ENCODE assay signal across 15 cellular contexts in the genomic region with DNA sequence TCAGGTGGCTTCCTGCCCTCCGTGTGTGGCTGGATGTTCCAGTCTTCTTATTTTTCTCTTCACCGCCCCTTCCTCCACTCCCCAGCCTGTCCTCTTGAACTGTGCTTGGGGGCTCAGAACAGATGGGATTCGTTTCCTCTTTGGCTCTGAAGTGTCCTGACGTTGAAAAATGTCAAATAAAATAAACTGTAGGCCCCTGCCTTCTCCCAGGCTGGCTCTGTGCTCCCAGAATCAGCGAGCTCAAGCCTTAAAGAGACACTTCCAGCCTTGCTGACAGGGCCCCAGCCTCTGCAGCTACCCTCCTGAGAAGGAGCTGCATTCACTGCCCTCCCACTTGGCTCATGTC.
DNase-seq lines count a peak whose midpoint lies in the region; ATAC-seq, FAIRE-seq and TF ChIP-seq lines count a peak whose summit lies in the region.
"Had no signal": no experiment of that assay in that cellular context is flagged by ENCODE, and none has a peak within 500 bp of the region (broad histone marks: within the 10 kb centered on the region; RNA-seq: fewer than 3 reads in every experiment).

No MANE protein-coding gene starts in this region.

- H3K18ac ChIP-seq in mesenchymal stem cell (ENCODE audit: low read depth in 1 of 2, low read length in 2 of 2), result peak overlapping the region; percentile 96 to 97

- H3K4me2 ChIP-seq in mesenchymal stem cell (ENCODE audit: low read length, poor library complexity, severe bottlenecking), result no peak overlapping the region

- WGBS in mesenchymal stem cell, result 9% methylated on average over 5 of the region's 5 CpGs
- 47% methylated on average over 5 of the region's 5 CpGs for WGBS in suprapubic skin
- 36 to 65% (median 62%) methylated on average over 5 of the region's 5 CpGs for WGBS in small intestine, 3 donors

- TF ChIP-seq CTCF in Panc1 (IDR thresholded peaks at IDR 0.05) (no peak), coronary artery (IDR thresholded peaks at IDR 0.05) (no peak), suprapubic skin (IDR thresholded peaks at IDR 0.05) (no peak)

- no peak for TF ChIP-seq EP300 in suprapubic skin (IDR thresholded peaks at IDR 0.05)

- H3K4ac ChIP-seq in mesenchymal stem cell (ENCODE audit: low read depth in 1 of 2, low read length in 2 of 2), result peak overlapping the region; percentile 87 to 93

- no peaks in the 10 kb centered on the region for H3K36me3 ChIP-seq in Panc1 (ENCODE audit: control insufficient read depth, insufficient read depth, low read length)
- peaks cover 8 to 44% of the 10 kb centered on the region in 2 experiments for H3K36me3 ChIP-seq in mesenchymal stem cell (ENCODE audit: control insufficient read depth in 1 of 2, insufficient read depth in 2 of 2, low read depth in 1 of 2, low read length in 2 of 2)
- no peaks in the 10 kb centered on the region for H3K36me3 ChIP-seq in suprapubic skin
- H3K36me3 ChIP-seq in small intestine (ENCODE audit: control insufficient read depth in 2 of 2, insufficient read depth in 2 of 2, low read length in 2 of 2), result no peaks in the 10 kb centered on the region
- H3K36me3 ChIP-seq: pancreas had no signal

- TF ChIP-seq POLR2A in suprapubic skin (IDR thresholded peaks at IDR 0.05), result no peak

- H3K4me3 Mint-ChIP-seq in stimulated activated memory B cell treated with anti-CD40 and anti-IgM and Interleukin-4, amounts not matched to agents 10 μg/mL and 1 μg/mL and 100 μg/mL, for 72 hours, result no peak overlapping the region
- H3K4me3 Mint-ChIP-seq: activated T-cell treated with anti-CD3 and anti-CD28 coated beads, Interleukin-2, amount 50 U/mL, for 24 hours; CD8-positive, alpha-beta memory T cell; immature natural killer cell had no signal

- no peaks in the 10 kb centered on the region for H3K9me3 ChIP-seq in Panc1 (ENCODE audit: control insufficient read depth, insufficient read depth, low read depth, low read length)
- no peaks in the 10 kb centered on the region for H3K9me3 ChIP-seq in mesenchymal stem cell (ENCODE audit: control insufficient read depth, low read length)
- H3K9me3 ChIP-seq in suprapubic skin, result no peaks in the 10 kb centered on the region
- H3K9me3 ChIP-seq in small intestine (ENCODE audit: control insufficient read depth, low read depth), result no peaks in the 10 kb centered on the region
- H3K9me3 ChIP-seq: pancreas had no signal

- ATAC-seq in Panc1 (no peak), GM21786 (IDR thresholded peaks at IDR 0.05; ENCODE audit: unreplicated experiment) (no peak)
- no peak for ATAC-seq in stimulated activated memory B cell treated with anti-CD40 and anti-IgM and Interleukin-4, amounts not matched to agents 10 μg/mL and 1 μg/mL and 100 μg/mL, for 72 hours

- CTCF ChIA-PET in Panc1 (lab: Charles Lee), result no interaction called here

- H3K4me3 ChIP-seq in Panc1 (ENCODE audit: low read depth in 2 of 2, low read length in 2 of 2), result no peak overlapping the region
- no peak overlapping the region for H3K4me3 ChIP-seq in coronary artery
- H3K4me3 ChIP-seq in mesenchymal stem cell (ENCODE audit: insufficient read depth in 1 of 2, low read depth in 1 of 2, low read length in 2 of 2), result no peak overlapping the region
- H3K4me3 ChIP-seq in suprapubic skin, result no peak overlapping the region
- no peak overlapping the region for H3K4me3 ChIP-seq in small intestine (ENCODE audit: low read depth in 1 of 2, low read length in 2 of 2)
- H3K4me3 ChIP-seq: pancreas had no signal

- DNase-seq in Panc1 (ENCODE audit: low read depth, low spot score) (no peak), coronary artery (ENCODE audit: low spot score) (no peak), mesenchymal stem cell (no peak), suprapubic skin (ENCODE audit: low spot score in 2 of 2) (no peak), HCEC 1CT (no peak), small intestine (no peak)
- DNase-seq: activated T-cell treated with anti-CD3 and anti-CD28 coated beads, Interleukin-2, amount 50 U/mL, for 24 hours; anterior cingulate cortex; CD8-positive, alpha-beta memory T cell; immature natural killer cell; pancreas; stimulated activated CD4-positive, alpha-beta T cell treated with anti-CD3 and anti-CD28 coated beads, Interleukin-2, amount 100 ng/mL, for 48 hours; stimulated activated naive CD4-positive, alpha-beta T cell had no signal

- no peak overlapping the region for H3K27ac Mint-ChIP-seq in stimulated activated memory B cell treated with anti-CD40 and anti-IgM and Interleukin-4, amounts not matched to agents 10 μg/mL and 1 μg/mL and 100 μg/mL, for 72 hours
- H3K27ac Mint-ChIP-seq: activated T-cell treated with anti-CD3 and anti-CD28 coated beads, Interleukin-2, amount 50 U/mL, for 24 hours; immature natural killer cell had no signal

- H3K23ac ChIP-seq in mesenchymal stem cell (ENCODE audit: low read length in 2 of 2), result no peak overlapping the region

- H3K27me3 ChIP-seq in Panc1 (ENCODE audit: control insufficient read depth, insufficient read depth, low read length), result no peaks in the 10 kb centered on the region
- no peaks in the 10 kb centered on the region for H3K27me3 ChIP-seq in mesenchymal stem cell (ENCODE audit: control insufficient read depth in 1 of 2, insufficient read depth in 1 of 2, low read length in 2 of 2)
- H3K27me3 ChIP-seq in suprapubic skin, result no peaks in the 10 kb centered on the region
- no peaks in the 10 kb centered on the region for H3K27me3 ChIP-seq in small intestine (ENCODE audit: control insufficient read depth in 2 of 2, insufficient read depth in 2 of 2, low read length in 2 of 2)
- H3K27me3 ChIP-seq: pancreas had no signal

- intact Hi-C loops in Panc1 (cut with micrococcal nuclease; ENCODE audit: unreplicated experiment), result no loop called here

- peak overlapping the region; percentile 58 for H2BK120ac ChIP-seq in mesenchymal stem cell (ENCODE audit: low read depth, low read length)

- H4K91ac ChIP-seq in mesenchymal stem cell (ENCODE audit: low read length), result peak overlapping the region; percentile 94

- H3K14ac ChIP-seq in mesenchymal stem cell (ENCODE audit: low read length in 2 of 2), result no peak overlapping the region

- H3K4me1 ChIP-seq in Panc1 (ENCODE audit: control insufficient read depth, insufficient read depth, low read length) (peaks cover 26% of the 10 kb centered on the region), mesenchymal stem cell (ENCODE audit: control insufficient read depth, insufficient read depth, low read depth, low read length) (peaks cover 28% of the 10 kb centered on the region), suprapubic skin (peaks cover 32% of the 10 kb centered on the region), small intestine (ENCODE audit: control insufficient read depth in 2 of 2, insufficient read depth in 1 of 2, low read depth in 1 of 2, low read length in 1 of 2) (no peaks in the 10 kb centered on the region)
- H3K4me1 ChIP-seq: pancreas had no signal

- no TSS peak for BruUV-seq in Panc1 (replicated peaks; lab: Mats Ljungman, UMichigan)

- POLR2A ChIA-PET in Panc1 (lab: Charles Lee), result no interaction called here

- H3K9me3 Mint-ChIP-seq in stimulated activated memory B cell treated with anti-CD40 and anti-IgM and Interleukin-4, amounts not matched to agents 10 μg/mL and 1 μg/mL and 100 μg/mL, for 72 hours, result no peaks in the 10 kb centered on the region
- H3K9me3 Mint-ChIP-seq: activated T-cell treated with anti-CD3 and anti-CD28 coated beads, Interleukin-2, amount 50 U/mL, for 24 hours; CD8-positive, alpha-beta memory T cell; immature natural killer cell had no signal

- no peak overlapping the region for H2BK5ac ChIP-seq in mesenchymal stem cell (ENCODE audit: low read depth, low read length, poor library complexity, severe bottlenecking)

- H3K27me3 Mint-ChIP-seq in stimulated activated memory B cell treated with anti-CD40 and anti-IgM and Interleukin-4, amounts not matched to agents 10 μg/mL and 1 μg/mL and 100 μg/mL, for 72 hours, result peaks cover 49% of the 10 kb centered on the region

- H3K27ac ChIP-seq in Panc1 (ENCODE audit: low read length), result peak overlapping the region; percentile 35; the same call in 1 of the 2 replicates
- H3K27ac ChIP-seq in coronary artery, result peak overlapping the region; percentile 60 to 87
- H3K27ac ChIP-seq in mesenchymal stem cell (ENCODE audit: low read length, poor library complexity, severe bottlenecking), result no peak overlapping the region
- H3K27ac ChIP-seq in suprapubic skin, result peak overlapping the region; percentile 79
- H3K27ac ChIP-seq in small intestine (ENCODE audit: low read depth in 1 of 2, low read length in 1 of 2), result peak overlapping the region in 1 of 2 donors; percentile 76
- H3K27ac ChIP-seq: pancreas had no signal

- in situ Hi-C loops in Panc1 (cut with HindIII; ENCODE audit: low pct_unique_long_range_greater_than_20kb, low sequenced_read_pairs), result no loop called here

- H2BK12ac ChIP-seq in mesenchymal stem cell (ENCODE audit: low read length in 2 of 2), result peak overlapping the region; percentile 93 to 94

- no peak overlapping the region for H2BK15ac ChIP-seq in mesenchymal stem cell (ENCODE audit: low read depth, poor library complexity, severe bottlenecking)

- H2AFZ ChIP-seq in mesenchymal stem cell (ENCODE audit: low read depth, low read length), result no peak overlapping the region

- H3K9ac ChIP-seq in mesenchymal stem cell (ENCODE audit: low read length), result peak overlapping the region; percentile 22

- no peak overlapping the region for H2AK5ac ChIP-seq in mesenchymal stem cell (ENCODE audit: low read length, severe bottlenecking)

- no peak for FAIRE-seq in small intestine (lab: Jason Lieb, UNC)
- FAIRE-seq: pancreas had no signal

- H4K8ac ChIP-seq in mesenchymal stem cell (ENCODE audit: low read length), result peak overlapping the region; percentile 89

- no peaks in the 10 kb centered on the region for H3K36me3 Mint-ChIP-seq in stimulated activated memory B cell treated with anti-CD40 and anti-IgM and Interleukin-4, amounts not matched to agents 10 μg/mL and 1 μg/mL and 100 μg/mL, for 72 hours
- H3K36me3 Mint-ChIP-seq: immature natural killer cell had no signal

- H3K79me1 ChIP-seq in mesenchymal stem cell (replicated peaks; ENCODE audit: low read length, poor library complexity, severe bottlenecking), result peaks cover 23% of the 10 kb centered on the region

- H3K4me1 Mint-ChIP-seq in stimulated activated memory B cell treated with anti-CD40 and anti-IgM and Interleukin-4, amounts not matched to agents 10 μg/mL and 1 μg/mL and 100 μg/mL, for 72 hours, result peaks cover 7% of the 10 kb centered on the region
- H3K4me1 Mint-ChIP-seq: CD8-positive, alpha-beta memory T cell; immature natural killer cell had no signal
